In genomic region chr10:34119456-34119855, GRCh38 we compare ENCODE assay signal across 1 cellular context.
TF ChIP-seq lines count a peak whose summit lies in the region.

No MANE protein-coding gene starts in this region.

TF ChIP-seq in HepG2, 621 proteins besides CTCF, POLR2A, EP300 and RAD21 (continued from another document):
- TF ChIP-seq ZFP91 (CRISPR knock-in tag; IDR thresholded peaks at IDR 0.05; ENCODE audit: borderline replicate concordance) (0 out of 2 replicates have a peak, but pooled peaks have one; percentile 21), GLI4 (CRISPR knock-in tag; IDR thresholded peaks at IDR 0.05; ENCODE audit: borderline replicate concordance) (no peak), JUN (CRISPR knock-in tag; IDR thresholded peaks at IDR 0.05) (no peak), GRHL1 (CRISPR knock-in tag; conservative IDR thresholded peaks at IDR 0.05) (no peak), MLX (CRISPR knock-in tag; IDR thresholded peaks at IDR 0.05) (no peak), ZKSCAN1 (IDR thresholded peaks at IDR 0.05; ENCODE audit: low read length) (no peak), ZNF530 (CRISPR knock-in tag; IDR thresholded peaks at IDR 0.05; ENCODE audit: low read depth) (no peak)
